ENCODE assay signal across 8 cellular contexts in the genomic region with DNA sequence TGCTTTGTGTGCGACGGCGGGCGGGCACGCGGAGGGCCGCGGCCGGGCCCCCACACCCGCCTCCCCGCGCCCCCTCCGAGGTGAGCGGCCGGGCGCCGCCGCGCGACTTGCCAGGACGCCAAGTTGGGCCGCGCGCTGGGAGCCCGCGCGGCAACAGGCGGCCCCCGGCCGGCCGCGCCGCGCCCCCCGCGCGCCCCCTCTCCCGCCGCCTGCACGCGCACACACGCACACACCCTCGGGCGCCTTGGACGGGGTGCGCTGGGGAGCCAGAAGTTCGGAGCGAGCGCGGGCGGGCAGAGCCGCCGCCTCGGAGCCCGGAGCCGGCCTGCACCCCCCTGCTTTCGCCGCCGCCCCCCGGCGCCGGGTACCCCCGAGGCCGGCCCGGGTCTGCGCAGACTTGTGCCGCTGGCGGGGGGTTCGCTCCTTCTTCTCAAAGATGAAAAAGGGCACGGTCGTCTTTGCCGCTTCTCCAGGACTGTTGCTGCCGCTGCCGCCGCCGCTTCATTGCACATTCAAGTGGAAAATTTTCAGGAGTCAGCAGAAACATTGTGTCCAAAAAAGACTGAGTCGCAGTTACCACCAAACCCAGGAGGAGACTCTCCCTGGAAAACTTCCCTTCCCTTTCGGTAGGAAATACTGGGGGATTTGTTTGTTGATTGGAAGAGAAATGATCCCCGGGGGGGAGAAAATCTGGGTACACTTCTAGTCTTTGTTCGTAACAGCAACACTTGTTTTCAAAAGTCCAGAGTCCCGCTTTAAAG. TPM values are rescaled to one million over a fixed set of nuclear protein-coding genes. Genes with fewer than 3 reads are reported as not detected.
DNase-seq lines count a peak whose midpoint lies in the region; ATAC-seq lines count a peak whose summit lies in the region.

No MANE protein-coding gene starts in this region.

- no peak overlapping the region for H3K27ac Mint-ChIP-seq in activated naive CD8-positive, alpha-beta T cell treated with anti-CD3 and anti-CD28 coated beads for 36 hours

- ATAC-seq in left cardiac atrium (peak in 1 of 2 donors; percentile 27), GM21526 (IDR thresholded peaks at IDR 0.05; ENCODE audit: low FRiP score, unreplicated experiment) (no peak)

- intact Hi-C loops in left cardiac atrium (cut with DNase I) (loop anchor here (5.0 to 10.0 kb wide), 4 partner anchors 73 to 220 kb away; no protein-coding TSS in a partner anchor), posterior cingulate gyrus (cut with DNase I) (loop anchor here (5.0 to 10.0 kb wide), 3 partner anchors 150 to 343 kb away; no protein-coding TSS in a partner anchor)

- H3K4me3 Mint-ChIP-seq in activated naive CD8-positive, alpha-beta T cell treated with anti-CD3 and anti-CD28 coated beads for 36 hours: peak overlapping the region; percentile 43

- peaks cover 7% of the 10 kb centered on the region for H3K4me1 Mint-ChIP-seq in activated naive CD8-positive, alpha-beta T cell treated with anti-CD3 and anti-CD28 coated beads for 36 hours

- no peaks in the 10 kb centered on the region for H3K36me3 Mint-ChIP-seq in activated naive CD8-positive, alpha-beta T cell treated with anti-CD3 and anti-CD28 coated beads for 36 hours

- no peaks in the 10 kb centered on the region for H3K9me3 Mint-ChIP-seq in activated naive CD8-positive, alpha-beta T cell treated with anti-CD3 and anti-CD28 coated beads for 36 hours

- DNase-seq in GM03348 (ENCODE audit: low spot score) (peak; percentile 55), M059J (ENCODE audit: low read depth) (peak; percentile 71), left cardiac atrium (peak; percentile 51), posterior cingulate gyrus (peak in 9 of 10 donors; percentile 11 to 89 (median 38)), NCI-H2107 treated with DMSO at 0.1 percent for 48 hours (lab: John Stamatoyannopoulos, UW; ENCODE audit: unreplicated experiment) (no peak), NOMO-1 (lab: John Stamatoyannopoulos, UW; ENCODE audit: unreplicated experiment in 2 of 2) (no peak)
- DNase-seq in activated naive CD8-positive, alpha-beta T cell treated with anti-CD3 and anti-CD28 coated beads for 36 hours: peak; percentile 9

- H3K27me3 Mint-ChIP-seq in activated naive CD8-positive, alpha-beta T cell treated with anti-CD3 and anti-CD28 coated beads for 36 hours: peaks cover 83% of the 10 kb centered on the region

RNA-seq across cellular contexts. Expression of a gene that starts 0.9 kb away (rescaled TPM):
- 53.6 and 83.2 TPM in 2 replicates for total RNA-seq in M059J (2014; rRNA removed; shearing (Covaris generic))
- total RNA-seq in activated naive CD8-positive, alpha-beta T cell treated with anti-CD3 and anti-CD28 coated beads for 36 hours: under 1 TPM; 0.43 to 0.68 TPM
- 10 to 100 TPM; 89.6 to 93.8 TPM for total RNA-seq in left cardiac atrium

Comparison
In these comparisons a context has a peak if more than half of its experiments do, and no peak if none do; other contexts are left out.
1. DNase-seq: peak in GM03348 (single experiment), M059J (single experiment), activated naive CD8-positive, alpha-beta T cell treated with anti-CD3 and anti-CD28 coated beads for 36 hours (single experiment), left cardiac atrium (single experiment) and posterior cingulate gyrus (9 of 10); none in NCI-H2107 treated with DMSO at 0.1 percent for 48 hours (single experiment) and NOMO-1 (0 of 2).
2. RNA of a gene that starts 0.9 kb away (total RNA-seq): 89.6 to 93.8 TPM in left cardiac atrium and 53.6 to 83.2 TPM in M059J; 0.43 to 0.68 TPM in activated naive CD8-positive, alpha-beta T cell treated with anti-CD3 and anti-CD28 coated beads for 36 hours; every median in the first group is over 10 times any median in the second.